17 cellular contexts compared by ENCODE assay signal in genomic region chr2:19542796-19543195, GRCh38.
"Had no signal": no experiment of that assay in that cellular context is flagged by ENCODE, and none has a peak within 500 bp of the region (broad histone marks: within the 10 kb centered on the region; RNA-seq: fewer than 3 reads in every experiment).

No MANE protein-coding gene starts in this region.

- ATAC-seq: activated T-cell treated with anti-CD3 and anti-CD28 coated beads, Interleukin-2, amount 50 U/mL, for 4 hours; esophagus mucosa; mucosa of descending colon; naive thymus-derived CD8-positive, alpha-beta T cell; stimulated activated naive B cell treated with anti-CD40 and anti-IgM and Interleukin-4, amounts not matched to agents 10 μg/mL and 1 μg/mL and 100 μg/mL, for 72 hours had no signal

- H3K4me3 ChIP-seq: breast epithelium, dorsolateral prefrontal cortex, mucosa of descending colon, right atrium auricular region, smooth muscle cell, tibial nerve had no signal

- DNase-seq: activated CD4-positive, alpha-beta memory T cell treated with anti-CD3 and anti-CD28 coated beads for 36 hours; activated CD4-positive, CD25-positive, alpha-beta regulatory T cell treated with anti-CD3 and anti-CD28 coated beads, Interleukin-2, amount 50 U/mL, for 72 hours; activated effector memory CD4-positive, alpha-beta T cell treated with anti-CD3 and anti-CD28 coated beads, Interleukin-2, amount 50 U/mL, for 16 hours; activated T-cell treated with anti-CD3 and anti-CD28 coated beads, Interleukin-2, amount 50 U/mL, for 4 hours; aorta; dorsolateral prefrontal cortex; hippocampal formation; mucosa of descending colon; naive thymus-derived CD8-positive, alpha-beta T cell; posterior cingulate gyrus; stimulated activated naive B cell treated with anti-CD40 and anti-IgM and Interleukin-4, amounts not matched to agents 10 μg/mL and 1 μg/mL and 100 μg/mL, for 72 hours; T-helper 2 cell had no signal
